Comparison of ENCODE assay signal across 21 cellular contexts in the genomic region with DNA sequence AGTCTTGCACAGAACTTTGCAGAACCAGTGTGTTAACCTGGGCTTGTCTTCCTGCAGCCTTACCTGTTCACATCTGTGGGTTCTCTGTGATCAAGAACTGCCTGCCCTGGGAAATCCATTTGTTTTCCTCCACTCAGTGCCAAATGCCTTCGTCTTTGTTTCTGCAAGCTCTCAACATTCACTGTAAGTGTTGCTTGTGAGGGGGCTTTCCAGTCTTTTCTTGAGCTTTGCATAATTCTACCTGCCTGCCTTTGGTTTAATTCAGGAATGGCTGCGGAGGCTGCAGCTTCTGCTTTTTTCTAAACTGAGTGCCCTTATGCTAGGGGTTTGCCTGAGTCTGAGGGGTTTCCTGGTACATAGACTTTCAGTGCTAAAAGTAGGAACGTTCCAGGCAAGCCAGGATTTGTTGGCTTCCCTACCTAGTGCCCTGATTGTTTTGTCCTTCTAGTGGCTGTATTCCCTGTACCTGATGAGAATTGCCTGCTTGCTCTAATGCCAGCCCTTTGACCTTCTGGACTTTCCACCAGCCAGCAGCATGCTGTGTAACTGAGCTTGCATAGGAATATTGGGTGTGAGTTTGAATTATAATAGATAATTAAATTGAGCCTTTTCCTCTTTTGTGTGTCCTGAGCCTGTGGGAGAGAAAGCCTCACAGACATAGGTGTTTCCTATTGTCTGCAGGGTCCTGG.
DNase-seq lines count a peak whose midpoint lies in the region; ATAC-seq and TF ChIP-seq lines count a peak whose summit lies in the region.
"Had no signal": no experiment of that assay in that cellular context is flagged by ENCODE, and none has a peak within 500 bp of the region (broad histone marks: within the 10 kb centered on the region; RNA-seq: fewer than 3 reads in every experiment).

No MANE protein-coding gene starts in this region.

- H3K27ac ChIP-seq in right atrium auricular region = no peak overlapping the region
- peak overlapping the region in 32 of 59 donors; percentile 8 to 77 (median 48) for H3K27ac ChIP-seq in dorsolateral prefrontal cortex
- no peak overlapping the region for H3K27ac ChIP-seq in trophoblast cell (ENCODE audit: low read depth, low read length)
- H3K27ac ChIP-seq in CD4-positive, alpha-beta T cell (ENCODE audit: low read depth, low read length) = no peak overlapping the region
- H3K27ac ChIP-seq: GM23248, Peyer's patch had no signal

- no peak for DNase-seq in Right ventricle myocardium inferior (ENCODE audit: missing footprints)
- DNase-seq in right atrium auricular region (ENCODE audit: low spot score) = no peak
- peak; percentile 19 for DNase-seq in H7
- no peak for DNase-seq in dorsolateral prefrontal cortex
- no peak for DNase-seq in trophoblast cell
- no peak for DNase-seq in NCI-H345 (lab: John Stamatoyannopoulos, UW)
- no peak for DNase-seq in CD4-positive, alpha-beta T cell
- DNase-seq: DMS153, DND-41, GM23248, Kasumi-1, NCI-H1105, NCI-H1436 treated with DMSO at 0.1 percent for 48 hours, NCI-H187 treated with DMSO at 0.1 percent for 48 hours, OCI-M1, Peyer's patch, SK-N-SH, SW 1271 had no signal

- H3K4me1 ChIP-seq in right atrium auricular region = peaks cover 0 to 24% of the 10 kb centered on the region in 2 donors
- peaks cover 0 to 5% of the 10 kb centered on the region in 2 experiments for H3K4me1 ChIP-seq in trophoblast cell (ENCODE audit: control insufficient read depth in 1 of 2, insufficient read depth in 2 of 2, low read length in 2 of 2)
- H3K4me1 ChIP-seq: Peyer's patch had no signal

- no peak overlapping the region for H3K18ac ChIP-seq in trophoblast cell (ENCODE audit: low read length)

- H3K79me2 ChIP-seq in trophoblast cell (ENCODE audit: control insufficient read depth, insufficient read depth, low read length, poor library complexity) = no peaks in the 10 kb centered on the region

- H3K4me3 ChIP-seq in right atrium auricular region (no peak overlapping the region), H7 (ENCODE audit: insufficient read depth, low read depth, low read length) (no peak overlapping the region), dorsolateral prefrontal cortex (no peak overlapping the region), trophoblast cell (ENCODE audit: low read depth, low read length) (no peak overlapping the region)
- H3K4me3 ChIP-seq: GM23248, K562, Peyer's patch had no signal

- H3K36me3 ChIP-seq in right atrium auricular region = no peaks in the 10 kb centered on the region
- H3K36me3 ChIP-seq in H7 (replicated peaks; ENCODE audit: control insufficient read depth, insufficient read depth, low read length) = no peaks in the 10 kb centered on the region
- H3K36me3 ChIP-seq in trophoblast cell (ENCODE audit: control insufficient read depth in 1 of 2, insufficient read depth in 2 of 2, low read length in 2 of 2) = no peaks in the 10 kb centered on the region
- H3K36me3 ChIP-seq: Peyer's patch had no signal

- no peaks in the 10 kb centered on the region for H3K27me3 Mint-ChIP-seq in CD4-positive, alpha-beta T cell

- H3K4me3 Mint-ChIP-seq in CD4-positive, alpha-beta T cell = no peak overlapping the region

- peaks cover 11% of the 10 kb centered on the region for H3K79me1 ChIP-seq in trophoblast cell (ENCODE audit: low read length)

- H3K27me3 ChIP-seq in right atrium auricular region (no peaks in the 10 kb centered on the region), H7 (ENCODE audit: control insufficient read depth, insufficient read depth, low read length) (no peaks in the 10 kb centered on the region), dorsolateral prefrontal cortex (no peaks in the 10 kb centered on the region), trophoblast cell (ENCODE audit: insufficient read depth, low read length) (no peaks in the 10 kb centered on the region)
- H3K27me3 ChIP-seq in CD4-positive, alpha-beta T cell (ENCODE audit: control insufficient read depth, insufficient read depth, low read length) = no peaks in the 10 kb centered on the region
- H3K27me3 ChIP-seq: Peyer's patch had no signal

- intact Hi-C loops in Right ventricle myocardium inferior (cut with DNase I) = loop anchor here (5.0 kb wide), 1 partner anchor 54 kb away; no protein-coding TSS in a partner anchor
- intact Hi-C loops in dorsolateral prefrontal cortex (cut with DNase I) = no loop called here
- intact Hi-C loops in CD4-positive, alpha-beta T cell (cut with DNase I, micrococcal nuclease) = no loop called here

- ATAC-seq in Right ventricle myocardium inferior (peak; percentile 20), HG03196 (IDR thresholded peaks at IDR 0.05; ENCODE audit: unreplicated experiment) (no peak)
- no peak for ATAC-seq in CD4-positive, alpha-beta T cell (ENCODE audit: poor library complexity)
- ATAC-seq: HCT116, K562 had no signal

- no CpG with 5 or more reads among the region's 3 CpGs for WGBS in trophoblast cell (ENCODE audit: extremely low coverage, insufficient coverage, insufficient read length)

- no peak overlapping the region for H3K23ac ChIP-seq in trophoblast cell (ENCODE audit: low read length)

- POLR2A ChIA-PET in CD4-positive, alpha-beta T cell (lab: Charles Lee) = no interaction called here

- no peak overlapping the region for H3K14ac ChIP-seq in trophoblast cell (ENCODE audit: low read length)

- no peak overlapping the region for H3K4me2 ChIP-seq in trophoblast cell (ENCODE audit: low read length)
- H3K4me2 ChIP-seq: SK-N-SH had no signal

- H2BK5ac ChIP-seq in trophoblast cell (ENCODE audit: low read depth, low read length, poor library complexity) = peak overlapping the region; percentile 6

- TF ChIP-seq CTCF in right atrium auricular region (IDR thresholded peaks at IDR 0.05) = no peak
- TF ChIP-seq CTCF in dorsolateral prefrontal cortex (IDR thresholded peaks at IDR 0.05 in 54 of 56, conservative IDR thresholded peaks at IDR 0.05 in 2 of 56; ENCODE audit: low read depth in 1 of 56, partially characterized antibody in 56 of 56) = no peak
- TF ChIP-seq CTCF in CD4-positive, alpha-beta T cell (IDR thresholded peaks at IDR 0.05) = no peak

- no peaks in the 10 kb centered on the region for H3K4me1 Mint-ChIP-seq in CD4-positive, alpha-beta T cell (ENCODE audit: low read depth)

- H4K91ac ChIP-seq in trophoblast cell (ENCODE audit: low read depth, low read length) = no peak overlapping the region

- no peaks in the 10 kb centered on the region for H3K36me3 Mint-ChIP-seq in CD4-positive, alpha-beta T cell (ENCODE audit: low read depth)

- H2BK120ac ChIP-seq in trophoblast cell (ENCODE audit: insufficient read depth, low read length, poor library complexity) = peak overlapping the region; percentile 45

- H3K27ac Mint-ChIP-seq in CD4-positive, alpha-beta T cell = no peak overlapping the region

- CTCF ChIA-PET in CD4-positive, alpha-beta T cell (lab: Charles Lee) = no interaction called here

- H4K8ac ChIP-seq in trophoblast cell (ENCODE audit: low read depth, low read length) = no peak overlapping the region

- H3K9me3 ChIP-seq in right atrium auricular region = no peaks in the 10 kb centered on the region
- H3K9me3 ChIP-seq in trophoblast cell (ENCODE audit: insufficient read depth, low read depth, low read length) = no peaks in the 10 kb centered on the region
- H3K9me3 ChIP-seq in CD4-positive, alpha-beta T cell (ENCODE audit: control insufficient read depth, low read length) = no peaks in the 10 kb centered on the region
- H3K9me3 ChIP-seq: Peyer's patch, SK-N-SH had no signal

- no peak overlapping the region for H2AK5ac ChIP-seq in trophoblast cell (ENCODE audit: low read length)

- peaks cover 3% of the 10 kb centered on the region for H3K9me3 Mint-ChIP-seq in CD4-positive, alpha-beta T cell

- H2BK12ac ChIP-seq in trophoblast cell (ENCODE audit: low read length) = peak overlapping the region; percentile 38

- no peak overlapping the region for H4K12ac ChIP-seq in trophoblast cell (ENCODE audit: low read depth, low read length)

- H2AFZ ChIP-seq in trophoblast cell (ENCODE audit: insufficient read depth, low read length, poor library complexity) = no peak overlapping the region
- H2AFZ ChIP-seq: GM23248 had no signal

- no peak overlapping the region for H3K4ac ChIP-seq in trophoblast cell (ENCODE audit: low read depth, low read length)

- no peak overlapping the region for H3K9ac ChIP-seq in trophoblast cell (ENCODE audit: low read length)
- H3K9ac ChIP-seq: GM23248, SK-N-SH had no signal

Comparison
In these comparisons a context has a peak if more than half of its experiments do, and no peak if none do; other contexts are left out.
1. H3K27ac ChIP-seq: peak in dorsolateral prefrontal cortex (32 of 59); none in right atrium auricular region (0 of 2), trophoblast cell (single experiment) and CD4-positive, alpha-beta T cell (single experiment).